ENCODE assay signal across 16 cellular contexts in genomic region chr1:224744521-224744920, GRCh38.
DNase-seq lines count a peak whose midpoint lies in the region; ATAC-seq lines count a peak whose summit lies in the region.
"Had no signal": no experiment of that assay in that cellular context is flagged by ENCODE, and none has a peak within 500 bp of the region (broad histone marks: within the 10 kb centered on the region; RNA-seq: fewer than 3 reads in every experiment).

No MANE protein-coding gene starts in this region.

- H3K4me1 Mint-ChIP-seq in activated CD4-positive, alpha-beta T cell treated with anti-CD3 and anti-CD28 coated beads, Interleukin-2, amount 10 ng/mL, durations not matched to agents 7 days and 5 days: peaks cover 9% of the 10 kb centered on the region

- H3K4me1 ChIP-seq in SJCRH30: peaks cover 8% of the 10 kb centered on the region
- peaks cover 14 to 31% (median 19%) of the 10 kb centered on the region in 3 donors for H3K4me1 ChIP-seq in skeletal muscle tissue (ENCODE audit: control insufficient read depth in 3 of 3, insufficient read depth in 3 of 3, low read length in 3 of 3)

- peak overlapping the region in 2 of 3 donors; percentile 34 to 68 for H3K9ac ChIP-seq in skeletal muscle tissue (ENCODE audit: low read depth in 1 of 3, low read length in 3 of 3)

- H3K4me3 Mint-ChIP-seq in activated CD4-positive, alpha-beta T cell treated with anti-CD3 and anti-CD28 coated beads, Interleukin-2, amount 10 ng/mL, durations not matched to agents 7 days and 5 days: no peak overlapping the region
- H3K4me3 Mint-ChIP-seq: CD4-positive, alpha-beta T cell; GM23338 had no signal

- H3K9me3 Mint-ChIP-seq in activated CD4-positive, alpha-beta T cell treated with anti-CD3 and anti-CD28 coated beads, Interleukin-2, amount 10 ng/mL, durations not matched to agents 7 days and 5 days: no peaks in the 10 kb centered on the region
- H3K9me3 Mint-ChIP-seq: CD4-positive, alpha-beta T cell; GM23338 had no signal

- ATAC-seq in GM19395 (IDR thresholded peaks at IDR 0.05; ENCODE audit: unreplicated experiment): no peak
- ATAC-seq: GM23338 had no signal

- no peaks in the 10 kb centered on the region for H3K36me3 ChIP-seq in SJCRH30
- H3K36me3 ChIP-seq in skeletal muscle tissue (ENCODE audit: control insufficient read depth in 3 of 3, insufficient read depth in 3 of 3, low read length in 3 of 3): no peaks in the 10 kb centered on the region

- no peaks in the 10 kb centered on the region for H3K27me3 Mint-ChIP-seq in activated CD4-positive, alpha-beta T cell treated with anti-CD3 and anti-CD28 coated beads, Interleukin-2, amount 10 ng/mL, durations not matched to agents 7 days and 5 days
- H3K27me3 Mint-ChIP-seq: CD4-positive, alpha-beta T cell had no signal

- H3K36me3 Mint-ChIP-seq in activated CD4-positive, alpha-beta T cell treated with anti-CD3 and anti-CD28 coated beads, Interleukin-2, amount 10 ng/mL, durations not matched to agents 7 days and 5 days (ENCODE audit: low read depth): no peaks in the 10 kb centered on the region

- H3K4me3 ChIP-seq in SJCRH30: no peak overlapping the region
- H3K4me3 ChIP-seq in skeletal muscle tissue (ENCODE audit: low read length in 3 of 3): no peak overlapping the region
- H3K4me3 ChIP-seq: GM23338 had no signal

- CTCF ChIA-PET in activated CD4-positive, alpha-beta T cell treated with anti-CD3 and anti-CD28 coated beads, Interleukin-2, amount 10 ng/mL, durations not matched to agents 7 days and 5 days (lab: Charles Lee): no interaction called here

- H3K27ac ChIP-seq in SJCRH30 (no peak overlapping the region), skeletal muscle tissue (ENCODE audit: low read depth, low read length) (peak overlapping the region; percentile 85)
- H3K27ac ChIP-seq: 22Rv1 had no signal

- POLR2A ChIA-PET in activated CD4-positive, alpha-beta T cell treated with anti-CD3 and anti-CD28 coated beads, Interleukin-2, amount 10 ng/mL, durations not matched to agents 7 days and 5 days (lab: Charles Lee): no interaction called here

- H3K27ac Mint-ChIP-seq in activated CD4-positive, alpha-beta T cell treated with anti-CD3 and anti-CD28 coated beads, Interleukin-2, amount 10 ng/mL, durations not matched to agents 7 days and 5 days: no peak overlapping the region
- H3K27ac Mint-ChIP-seq: CD4-positive, alpha-beta T cell had no signal

- H3K27me3 ChIP-seq in SJCRH30 (0 out of 2 replicates have a peak, but pooled peaks cover 7% of the 10 kb centered on the region), skeletal muscle tissue (ENCODE audit: control insufficient read depth in 3 of 3, insufficient read depth in 3 of 3, low read length in 3 of 3) (no peaks in the 10 kb centered on the region)

- DNase-seq in NCI-H2107 treated with DMSO at 0.1 percent for 48 hours (lab: John Stamatoyannopoulos, UW; ENCODE audit: unreplicated experiment) (peak; percentile 8), NCI-H2107 (lab: John Stamatoyannopoulos, UW) (no peak), SJCRH30 (peak; percentile 43 to 65), myocyte (ENCODE audit: low read depth) (peak; percentile 98)
- no peak for DNase-seq in activated CD4-positive, alpha-beta T cell treated with anti-CD3 and anti-CD28 coated beads, Interleukin-2, amount 10 ng/mL, durations not matched to agents 7 days and 5 days
- DNase-seq in activated CD4-positive, alpha-beta T cell treated with anti-CD3 and anti-CD28 coated beads for 48 hours: no peak
- DNase-seq: AML-193; C1 segment of cervical spinal cord; Calu3; CD4-positive, alpha-beta T cell; DMS 273 treated with DMSO at 0.1 percent for 48 hours; H7 had no signal

- H3K9me3 ChIP-seq in SJCRH30 (replicated peaks) (no peaks in the 10 kb centered on the region), skeletal muscle tissue (ENCODE audit: control insufficient read depth in 3 of 3, low read length in 3 of 3) (no peaks in the 10 kb centered on the region)

Comparison
In these comparisons a context has a peak if more than half of its experiments do, and no peak if none do; other contexts are left out.
1. DNase-seq: peak in NCI-H2107 treated with DMSO at 0.1 percent for 48 hours (single experiment), SJCRH30 (2 of 2) and myocyte (single experiment); none in NCI-H2107 (single experiment), activated CD4-positive, alpha-beta T cell treated with anti-CD3 and anti-CD28 coated beads, Interleukin-2, amount 10 ng/mL, durations not matched to agents 7 days and 5 days (single experiment) and activated CD4-positive, alpha-beta T cell treated with anti-CD3 and anti-CD28 coated beads for 48 hours (single experiment).